19 cellular contexts compared by ENCODE assay signal in the genomic region with DNA sequence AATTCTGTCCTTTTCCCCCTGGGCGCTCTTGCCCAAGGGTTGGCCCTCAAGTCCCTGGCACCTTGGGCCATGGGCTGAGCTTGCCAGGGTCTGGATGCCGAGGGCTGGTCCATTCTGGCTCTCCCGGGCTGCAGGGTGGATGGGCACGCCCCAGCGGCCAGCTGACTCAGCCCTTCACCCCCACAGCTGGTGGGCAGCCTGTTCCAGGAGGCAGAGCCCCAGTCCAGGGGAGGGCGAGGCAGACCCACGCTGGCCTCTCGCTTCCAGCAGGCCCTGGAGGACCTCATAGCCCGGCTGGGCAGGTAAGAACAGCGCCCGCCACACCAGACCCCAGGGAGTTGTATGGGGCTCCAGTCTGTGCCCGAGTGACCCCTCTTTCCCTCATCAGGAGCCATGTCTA. TPM values are rescaled to one million over a fixed set of nuclear protein-coding genes. Genes with fewer than 3 reads are reported as not detected.
A peak's percentile ranks its signal among the peaks of the same experiment; 100 is the strongest.
DNase-seq lines count a peak whose midpoint lies in the region; ATAC-seq and TF ChIP-seq lines count a peak whose summit lies in the region.
"Had no signal": no experiment of that assay in that cellular context is flagged by ENCODE, and none has a peak within 500 bp of the region (broad histone marks: within the 10 kb centered on the region; RNA-seq: fewer than 3 reads in every experiment).

No MANE protein-coding gene starts in this region.

- DNase-seq in stimulated activated naive CD8-positive, alpha-beta T cell treated with anti-CD3 and anti-CD28 coated beads, Interleukin-15, amount 100 ng/mL, for 72 hours = no peak
- DNase-seq in stimulated activated naive CD8-positive, alpha-beta T cell treated with anti-CD3 and anti-CD28 coated beads, Interleukin-15, Interleukin-2, amounts not matched to agents 100 U/mL and 50 U/mL, for 24 hours = no peak
- DNase-seq in renal cortical epithelial cell (ENCODE audit: low read depth) = peak; percentile 21
- DNase-seq: AML-193, Caco-2, DMS79 treated with DMSO at 0.1 percent for 48 hours, GDM1, MM.1S, NCI-H1105 treated with DMSO at 0.1 percent for 48 hours, NCI-H187 treated with DMSO at 0.1 percent for 48 hours, NCI-H2171 treated with DMSO at 0.1 percent for 48 hours, NCI-H774, SHP77 treated with DMSO at 0.1 percent for 48 hours had no signal

- H3K27me3 Mint-ChIP-seq in stimulated activated naive CD8-positive, alpha-beta T cell treated with anti-CD3 and anti-CD28 coated beads, Interleukin-15, amount 100 ng/mL, for 72 hours = no peaks in the 10 kb centered on the region

- ATAC-seq in stimulated activated naive CD8-positive, alpha-beta T cell treated with anti-CD3 and anti-CD28 coated beads, Interleukin-15, amount 100 ng/mL, for 72 hours = peak; percentile 19
- no peak for ATAC-seq in stimulated activated naive CD8-positive, alpha-beta T cell treated with anti-CD3 and anti-CD28 coated beads, Interleukin-15, Interleukin-2, amounts not matched to agents 100 U/mL and 50 U/mL, for 24 hours
- ATAC-seq in esophagus mucosa (peak; percentile 1), GM21515 (IDR thresholded peaks at IDR 0.05; ENCODE audit: unreplicated experiment) (no peak), GM18909 (IDR thresholded peaks at IDR 0.05; ENCODE audit: poor library complexity, unreplicated experiment) (no peak), GM18505 (IDR thresholded peaks at IDR 0.05; ENCODE audit: unreplicated experiment) (no peak), HG02798 (IDR thresholded peaks at IDR 0.05; ENCODE audit: poor library complexity, unreplicated experiment) (no peak)

- H3K9me3 Mint-ChIP-seq in stimulated activated naive CD8-positive, alpha-beta T cell treated with anti-CD3 and anti-CD28 coated beads, Interleukin-15, amount 100 ng/mL, for 72 hours = no peaks in the 10 kb centered on the region

- no peak overlapping the region for H3K4me3 Mint-ChIP-seq in stimulated activated naive CD8-positive, alpha-beta T cell treated with anti-CD3 and anti-CD28 coated beads, Interleukin-15, amount 100 ng/mL, for 72 hours

- no peak overlapping the region for H3K27ac Mint-ChIP-seq in stimulated activated naive CD8-positive, alpha-beta T cell treated with anti-CD3 and anti-CD28 coated beads, Interleukin-15, amount 100 ng/mL, for 72 hours

- H3K4me1 Mint-ChIP-seq in stimulated activated naive CD8-positive, alpha-beta T cell treated with anti-CD3 and anti-CD28 coated beads, Interleukin-15, amount 100 ng/mL, for 72 hours = no peaks in the 10 kb centered on the region

- no peak for TF ChIP-seq POLR2A in GM18505 (IDR thresholded peaks at IDR 0.05; ENCODE audit: borderline replicate concordance, extremely low read depth, insufficient read depth, insufficient read length)

RNA-seq across cellular contexts. Expression of a gene that starts 15.0 kb away (rescaled TPM):
- total RNA-seq in esophagus mucosa (15.6 TPM), renal cortical epithelial cell (1.0 and 3.8 TPM in 2 replicates)

RNA-seq across cellular contexts. Expression of a gene that starts 30.6 kb away (rescaled TPM):
- total RNA-seq in esophagus mucosa (10.1 TPM), renal cortical epithelial cell (0.20 and 1.6 TPM in 2 replicates)
- total RNA-seq: H4 had no signal

Comparison
In these comparisons a context has a peak if more than half of its experiments do, and no peak if none do; other contexts are left out.
1. ATAC-seq: peak in stimulated activated naive CD8-positive, alpha-beta T cell treated with anti-CD3 and anti-CD28 coated beads, Interleukin-15, amount 100 ng/mL, for 72 hours (single experiment) and esophagus mucosa (single experiment); none in stimulated activated naive CD8-positive, alpha-beta T cell treated with anti-CD3 and anti-CD28 coated beads, Interleukin-15, Interleukin-2, amounts not matched to agents 100 U/mL and 50 U/mL, for 24 hours (single experiment), GM21515 (single experiment), GM18909 (single experiment), GM18505 (single experiment) and HG02798 (single experiment).